Comparison of ENCODE assay signal across 8 cellular contexts in the genomic region with DNA sequence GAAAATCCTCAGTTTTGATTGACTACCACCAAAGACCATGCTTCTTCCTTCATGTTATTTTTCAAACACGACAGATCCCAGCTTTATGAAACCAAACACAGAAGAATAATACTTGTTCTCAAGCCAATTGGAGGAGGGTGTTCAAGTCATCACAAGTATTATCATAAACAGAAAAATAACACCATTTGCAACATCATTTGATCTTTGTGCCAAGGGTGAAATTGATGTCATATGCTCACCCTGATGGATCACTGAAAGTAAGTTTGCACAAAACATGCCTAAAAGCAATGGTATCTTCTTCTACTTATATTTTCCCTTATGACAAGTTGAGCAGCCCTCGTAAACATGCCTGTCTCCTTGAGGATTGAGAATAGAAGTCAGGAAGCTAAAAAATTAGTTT.
"Had no signal": no experiment of that assay in that cellular context is flagged by ENCODE, and none has a peak within 500 bp of the region (broad histone marks: within the 10 kb centered on the region; RNA-seq: fewer than 3 reads in every experiment).

No MANE protein-coding gene starts in this region.

- H3K4me3 ChIP-seq: GM23338 had no signal

- H3K4me2 ChIP-seq: GM23338 had no signal

- DNase-seq: H9, HCEC 1CT, KG1 had no signal

- FAIRE-seq: H1, H54, HepG2 had no signal

- ATAC-seq: GM23338, HepG2 had no signal

- H2AFZ ChIP-seq: GM23338 had no signal

- H3K27ac ChIP-seq: HL-60 had no signal
